10 cellular contexts compared by ENCODE assay signal in genomic region chr3:133256787-133257483, GRCh38.
DNase-seq lines count a peak whose midpoint lies in the region; ATAC-seq, FAIRE-seq and TF ChIP-seq lines count a peak whose summit lies in the region.
"Had no signal": no experiment of that assay in that cellular context is flagged by ENCODE, and none has a peak within 500 bp of the region (broad histone marks: within the 10 kb centered on the region; RNA-seq: fewer than 3 reads in every experiment).

No MANE protein-coding gene starts in this region.

- H4K20me1 ChIP-seq in keratinocyte (ENCODE audit: control insufficient read depth, extremely low read depth, insufficient read depth, low read length), result no peaks in the 10 kb centered on the region

- ATAC-seq in GM18907 (IDR thresholded peaks at IDR 0.05; ENCODE audit: unreplicated experiment), result peak; percentile 64
- peak; percentile 90 for ATAC-seq in GM21717 (IDR thresholded peaks at IDR 0.05; ENCODE audit: unreplicated experiment)
- peak; percentile 79 for ATAC-seq in HG03521 (IDR thresholded peaks at IDR 0.05; ENCODE audit: unreplicated experiment)
- ATAC-seq: right lobe of liver had no signal

- H3K79me2 ChIP-seq in keratinocyte (ENCODE audit: control insufficient read depth, insufficient read depth, low read length), result no peaks in the 10 kb centered on the region

- H3K9ac ChIP-seq in keratinocyte (ENCODE audit: control insufficient read depth, extremely low read depth, insufficient read depth, low read length), result no peak overlapping the region

- dilution Hi-C loops in keratinocyte (cut with MboI; ENCODE audit: extremely low pct_ligation_motif_present, low sequenced_read_pairs), result no loop called here

- peak; percentile 71 for FAIRE-seq in keratinocyte (lab: Jason Lieb, UNC)

- DNase-seq in keratinocyte (ENCODE audit: low read depth, low spot score) (no peak), vagina (ENCODE audit: extremely low spot score in 2 of 2) (no peak), NCI-H1092 treated with DMSO at 0.1 percent for 48 hours (lab: John Stamatoyannopoulos, UW) (no peak)
- no peak for DNase-seq in stimulated activated CD4-positive, alpha-beta T cell treated with anti-CD3 and anti-CD28 coated beads, Interleukin-2, amount 100 ng/mL, for 48 hours
- DNase-seq: activated B cell treated with CpG ODN at 0.5 μM for 24 hours, activated gamma-delta T cell, right lobe of liver had no signal

- H3K4me1 ChIP-seq in keratinocyte (ENCODE audit: control insufficient read depth, extremely low read depth, insufficient read depth, low read length) (peaks cover 30% of the 10 kb centered on the region), vagina (no peaks in the 10 kb centered on the region)
- H3K4me1 ChIP-seq: right lobe of liver had no signal

- H2AFZ ChIP-seq in keratinocyte (ENCODE audit: control insufficient read depth, low read length), result no peak overlapping the region

- intact Hi-C loops in vagina (cut with DNase I), result loop anchor here (5.0 kb wide), 1 partner anchor 1255 kb away; no protein-coding TSS in a partner anchor

- no peak for TF ChIP-seq POLR2A in vagina (IDR thresholded peaks at IDR 0.05)

- TF ChIP-seq CTCF in keratinocyte (optimal IDR thresholded peaks at IDR 0.05 in 1 of 3, IDR thresholded peaks at IDR 0.05 in 1 of 3, conservative IDR thresholded peaks at IDR 0.05 in 1 of 3; ENCODE audit: extremely low read depth in 1 of 3, insufficient read depth in 2 of 3, low read length in 3 of 3) (no peak), vagina (IDR thresholded peaks at IDR 0.05) (no peak)

- peak overlapping the region; percentile 29 for H3K4me2 ChIP-seq in keratinocyte (ENCODE audit: control insufficient read depth, extremely low read depth, insufficient read depth, low read depth, low read length)

- H3K27me3 ChIP-seq in keratinocyte (ENCODE audit: control insufficient read depth, extremely low read depth, insufficient read depth, low read length) (no peaks in the 10 kb centered on the region), vagina (no peaks in the 10 kb centered on the region)
- H3K27me3 ChIP-seq: right lobe of liver had no signal

- no peak overlapping the region for H3K4me3 ChIP-seq in keratinocyte (ENCODE audit: control insufficient read depth in 2 of 3, extremely low read depth in 1 of 3, insufficient read depth in 2 of 3, low read depth in 1 of 3, low read length in 3 of 3)
- no peak overlapping the region for H3K4me3 ChIP-seq in vagina
- H3K4me3 ChIP-seq: right lobe of liver had no signal

- H3K36me3 ChIP-seq in keratinocyte (ENCODE audit: control insufficient read depth in 2 of 2, extremely low read depth in 1 of 2, insufficient read depth in 2 of 2, low read length in 2 of 2), result no peaks in the 10 kb centered on the region
- no peaks in the 10 kb centered on the region for H3K36me3 ChIP-seq in vagina
- H3K36me3 ChIP-seq: right lobe of liver had no signal

- H3K9me1 ChIP-seq in keratinocyte (ENCODE audit: control insufficient read depth, extremely low read depth, insufficient read depth, low read length), result no peaks in the 10 kb centered on the region

- H3K9me3 ChIP-seq in keratinocyte (ENCODE audit: control insufficient read depth, low read depth, low read length) (no peaks in the 10 kb centered on the region), vagina (no peaks in the 10 kb centered on the region)
- H3K9me3 ChIP-seq: right lobe of liver had no signal

- H3K27ac ChIP-seq in keratinocyte (ENCODE audit: control insufficient read depth, insufficient read depth, low read length) (no peak overlapping the region), vagina (no peak overlapping the region)
- H3K27ac ChIP-seq: right lobe of liver had no signal
